8 cellular contexts compared by ENCODE assay signal in genomic region chr1:201895913-201896807, GRCh38. TPM values are rescaled to one million over a fixed set of nuclear protein-coding genes. Genes with fewer than 3 reads are reported as not detected.
DNase-seq lines count a peak whose midpoint lies in the region; ATAC-seq and TF ChIP-seq lines count a peak whose summit lies in the region.

No MANE protein-coding gene starts in this region.

- no peaks in the 10 kb centered on the region for H3K9me3 ChIP-seq in lower lobe of right lung

- no peaks in the 10 kb centered on the region for H3K27me3 ChIP-seq in lower lobe of right lung (ENCODE audit: low read depth)

- H3K36me3 ChIP-seq in lower lobe of right lung: no peaks in the 10 kb centered on the region

- ATAC-seq in GM19035 (IDR thresholded peaks at IDR 0.05; ENCODE audit: unreplicated experiment) (peak; percentile 75), HG03521 (IDR thresholded peaks at IDR 0.05; ENCODE audit: unreplicated experiment) (peak; percentile 70), lower lobe of right lung (peak; percentile 90 to 92)

- peaks cover 5% of the 10 kb centered on the region for H3K4me1 ChIP-seq in lower lobe of right lung

- H3K4me3 ChIP-seq in AG09309 (ENCODE audit: control insufficient read depth, low read depth, low read length) (no peak overlapping the region), lower lobe of right lung (no peak overlapping the region)

- intact Hi-C loops in lower lobe of right lung (cut with DNase I): loop anchor here (10.0 kb wide), 1 partner anchor 79 kb away; no protein-coding TSS in a partner anchor

- DNase-seq in AG09309 (ENCODE audit: low read depth) (peak; percentile 63), NCI-H82 treated with DMSO at 0.1 percent for 48 hours (lab: John Stamatoyannopoulos, UW; ENCODE audit: unreplicated experiment) (peak; percentile 87), dermis blood vessel endothelial cell (peak; percentile 96), lower lobe of right lung (peak; percentile 88)
- DNase-seq in activated CD4-positive, alpha-beta T cell treated with anti-CD3 and anti-CD28 coated beads, Interleukin-2, amount 50 U/mL, for 4 hours: peak; percentile 71 to 77
- peak; percentile 47 to 68 (median 48) for DNase-seq in stimulated activated CD4-positive, alpha-beta T cell treated with anti-CD3 and anti-CD28 coated beads, TNF-alpha, amount 100 ng/mL, for 1 hour (ENCODE audit: low read depth in 3 of 3, low spot score in 1 of 3)

- H3K27ac ChIP-seq in lower lobe of right lung: no peak overlapping the region

- peak; percentile 98 for TF ChIP-seq CTCF in AG09309 (IDR thresholded peaks at IDR 0.05; ENCODE audit: control insufficient read depth, insufficient read depth, low read depth, low read length, missing control alignments)
- peak; percentile 93 for TF ChIP-seq CTCF in lower lobe of right lung (IDR thresholded peaks at IDR 0.05)

RNA-seq across cellular contexts. Expression of gene SHISA4, which starts 7.5 kb away (rescaled TPM):
- total RNA-seq in dermis blood vessel endothelial cell (9.6 and 15.7 TPM in 2 replicates), lower lobe of right lung (7.8 TPM)

RNA-seq across cellular contexts. Expression of gene LMOD1, which starts 50.2 kb away (rescaled TPM):
- total RNA-seq in dermis blood vessel endothelial cell (under 0.01 TPM in 1 of 2 replicates, not detected in the other), lower lobe of right lung (24.2 TPM)

RNA-seq across cellular contexts. Expression of gene TIMM17A, which starts 59.1 kb away (rescaled TPM):
- total RNA-seq in dermis blood vessel endothelial cell (52.9 and 67.0 TPM in 2 replicates), lower lobe of right lung (28.5 TPM)

Comparison
In these comparisons a context has a peak if more than half of its experiments do, and no peak if none do; other contexts are left out.
1. RNA of gene LMOD1, which starts 50.2 kb away (total RNA-seq): 24.2 TPM in lower lobe of right lung (single experiment); under 0.01 TPM in dermis blood vessel endothelial cell; every median in the first group is over 10 times any median in the second.
2. Peak in every context shown above with its lines, with median percentiles within 50 percentile points of each other: DNase-seq and ATAC-seq.